Comparison of ENCODE assay signal across 14 cellular contexts in the genomic region with DNA sequence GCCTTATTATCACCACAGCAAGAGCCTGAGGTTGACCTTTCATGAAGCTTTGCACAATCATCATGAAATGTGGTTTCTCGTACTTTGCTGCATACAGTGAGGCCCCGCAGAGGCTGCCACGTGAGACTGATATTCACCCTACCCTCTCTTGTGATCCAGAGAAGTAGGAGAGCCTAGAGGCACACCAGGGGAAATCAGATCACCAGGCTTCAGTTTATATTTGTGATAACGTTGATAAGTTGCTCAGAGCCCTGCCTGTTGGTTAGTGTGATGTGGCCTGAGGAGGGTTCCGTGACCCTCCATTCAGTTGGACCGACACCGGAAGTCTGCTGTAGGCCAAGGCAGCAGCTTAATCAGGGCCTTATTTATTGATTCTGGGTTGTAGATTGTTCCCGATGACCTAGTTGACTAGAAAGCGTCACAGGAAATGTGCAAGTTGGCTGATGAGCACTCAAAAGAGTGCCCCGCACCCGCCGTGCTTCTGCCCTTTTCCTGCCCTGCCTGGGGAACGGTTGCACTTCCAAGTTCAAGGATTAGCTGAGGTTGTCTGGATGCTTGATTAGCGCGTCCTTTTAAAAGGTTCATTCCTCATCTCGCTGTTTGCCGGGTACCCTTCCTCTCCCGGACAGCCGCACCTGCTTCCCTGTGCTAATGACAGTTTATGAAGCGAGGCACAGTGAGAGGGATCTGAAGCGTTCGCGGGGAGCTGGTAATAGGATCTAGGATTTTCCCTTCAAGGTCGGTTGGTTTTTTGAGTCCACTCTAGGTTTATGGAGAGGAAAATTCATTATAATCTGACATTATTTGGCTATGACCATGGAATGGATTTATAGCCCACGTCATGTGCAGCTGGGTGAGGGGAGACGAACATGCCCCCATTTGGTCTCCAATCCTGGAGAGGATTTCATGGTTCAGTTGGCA.
DNase-seq lines count a peak whose midpoint lies in the region; ATAC-seq, FAIRE-seq and TF ChIP-seq lines count a peak whose summit lies in the region.
"Had no signal": no experiment of that assay in that cellular context is flagged by ENCODE, and none has a peak within 500 bp of the region (broad histone marks: within the 10 kb centered on the region; RNA-seq: fewer than 3 reads in every experiment).

No MANE protein-coding gene starts in this region.

- H3K27ac Mint-ChIP-seq in stimulated activated memory B cell treated with anti-CD40 and anti-IgM and Interleukin-4, amounts not matched to agents 10 μg/mL and 1 μg/mL and 100 μg/mL, for 72 hours, result no peak overlapping the region

- H3K9me3 ChIP-seq in endothelial cell of umbilical vein (replicated peaks; ENCODE audit: control insufficient read depth, insufficient read depth, low read length), result no peaks in the 10 kb centered on the region
- H3K9me3 ChIP-seq in pancreas, result no peaks in the 10 kb centered on the region
- H3K9me3 ChIP-seq: SJCRH30 had no signal

- H3K27ac ChIP-seq in endothelial cell of umbilical vein (ENCODE audit: insufficient read depth, low read depth, low read length), result peak overlapping the region; percentile 59
- H3K27ac ChIP-seq in pancreas, result no peak overlapping the region
- H3K27ac ChIP-seq: SJCRH30 had no signal

- POLR2A ChIA-PET in endothelial cell of umbilical vein (lab: Charles Lee), result no interaction called here

- no peaks in the 10 kb centered on the region for H4K20me1 ChIP-seq in endothelial cell of umbilical vein (replicated peaks; ENCODE audit: control insufficient read depth, extremely low read depth, insufficient read depth, low read length)

- H3K4me3 ChIP-seq in endothelial cell of umbilical vein (replicated peaks in 1 of 3; ENCODE audit: insufficient read depth in 1 of 3, low read depth in 1 of 3, low read length in 3 of 3) (no peak overlapping the region), pancreas (no peak overlapping the region)
- H3K4me3 ChIP-seq: SJCRH30, smooth muscle cell had no signal

- H3K79me2 ChIP-seq in endothelial cell of umbilical vein (ENCODE audit: control insufficient read depth, insufficient read depth, low read length), result peaks cover 9% of the 10 kb centered on the region

- intact Hi-C loops in endothelial cell of umbilical vein (cut with micrococcal nuclease) (no loop called here), pancreas (cut with DNase I) (no loop called here)

- DNase-seq in stimulated activated CD4-positive, alpha-beta T cell treated with anti-CD3 and anti-CD28 coated beads, Interleukin-1b, Interleukin-23, amount 100 ng/mL, for 48 hours, result peak; percentile 9
- no peak for DNase-seq in stimulated activated CD4-positive, alpha-beta T cell treated with anti-CD3 and anti-CD28 coated beads, Interleukin-15, amount 100 ng/mL, for 24 hours
- peak; percentile 96 for DNase-seq in NCI-H524 treated with DMSO at 0.1 percent for 48 hours (lab: John Stamatoyannopoulos, UW)
- DNase-seq in endothelial cell of umbilical vein (ENCODE audit: low read depth, low spot score), result peak; percentile 83
- DNase-seq in pancreas, result no peak
- DNase-seq: activated CD4-positive, alpha-beta T cell treated with anti-CD3 and anti-CD28 coated beads, Interleukin-2, amount 50 U/mL, for 48 hours; aorta; NCI-H1048 had no signal

- H3K36me3 ChIP-seq in endothelial cell of umbilical vein (ENCODE audit: control insufficient read depth in 2 of 2, extremely low read depth in 1 of 2, insufficient read depth in 2 of 2, low read length in 2 of 2) (no peaks in the 10 kb centered on the region), pancreas (no peaks in the 10 kb centered on the region)
- H3K36me3 ChIP-seq: SJCRH30 had no signal

- no peak for TF ChIP-seq POLR2A in endothelial cell of umbilical vein (IDR thresholded peaks at IDR 0.05; ENCODE audit: low read depth, low read length)

- H3K27me3 ChIP-seq in endothelial cell of umbilical vein (ENCODE audit: control insufficient read depth in 2 of 2, insufficient read depth in 2 of 2, low read length in 2 of 2), result no peaks in the 10 kb centered on the region
- H3K27me3 ChIP-seq in pancreas, result no peaks in the 10 kb centered on the region

- no peaks in the 10 kb centered on the region for H3K4me1 Mint-ChIP-seq in stimulated activated memory B cell treated with anti-CD40 and anti-IgM and Interleukin-4, amounts not matched to agents 10 μg/mL and 1 μg/mL and 100 μg/mL, for 72 hours

- no peak for ATAC-seq in HG02981 (IDR thresholded peaks at IDR 0.05; ENCODE audit: unreplicated experiment)
- ATAC-seq in pancreas, result no peak
- ATAC-seq in stimulated activated memory B cell treated with anti-CD40 and anti-IgM and Interleukin-4, amounts not matched to agents 10 μg/mL and 1 μg/mL and 100 μg/mL, for 72 hours, result no peak
- ATAC-seq in GM18861 (IDR thresholded peaks at IDR 0.05; ENCODE audit: unreplicated experiment), result no peak
- ATAC-seq: HCT116 had no signal

- no TSS peak for BruUV-seq in endothelial cell of umbilical vein (replicated peaks; lab: Mats Ljungman, UMichigan)

- H3K4me2 ChIP-seq in endothelial cell of umbilical vein (ENCODE audit: insufficient read depth, low read length), result peak overlapping the region; percentile 11
- H3K4me2 ChIP-seq: smooth muscle cell had no signal

- peaks cover 3% of the 10 kb centered on the region for H3K27me3 Mint-ChIP-seq in stimulated activated memory B cell treated with anti-CD40 and anti-IgM and Interleukin-4, amounts not matched to agents 10 μg/mL and 1 μg/mL and 100 μg/mL, for 72 hours

- CTCF ChIA-PET in endothelial cell of umbilical vein (lab: Charles Lee), result interaction anchor here (0.7 to 1.5 kb wide), 7 partner anchors 8 to 461 kb away, joined by 3 to 5 read pairs (median 3); no protein-coding TSS in a partner anchor

- no peaks in the 10 kb centered on the region for H3K36me3 Mint-ChIP-seq in stimulated activated memory B cell treated with anti-CD40 and anti-IgM and Interleukin-4, amounts not matched to agents 10 μg/mL and 1 μg/mL and 100 μg/mL, for 72 hours

- peak; percentile 87 for FAIRE-seq in endothelial cell of umbilical vein (lab: Jason Lieb, UNC)
- no peak for FAIRE-seq in pancreas (lab: Jason Lieb, UNC)

- peak overlapping the region; percentile 10 for H2AFZ ChIP-seq in endothelial cell of umbilical vein (ENCODE audit: low read depth, low read length)

- H3K4me3 Mint-ChIP-seq in stimulated activated memory B cell treated with anti-CD40 and anti-IgM and Interleukin-4, amounts not matched to agents 10 μg/mL and 1 μg/mL and 100 μg/mL, for 72 hours, result no peak overlapping the region

- H3K9me3 Mint-ChIP-seq in stimulated activated memory B cell treated with anti-CD40 and anti-IgM and Interleukin-4, amounts not matched to agents 10 μg/mL and 1 μg/mL and 100 μg/mL, for 72 hours, result no peaks in the 10 kb centered on the region

- TF ChIP-seq CTCF in endothelial cell of umbilical vein (IDR thresholded peaks at IDR 0.05; ENCODE audit: extremely low read depth in 1 of 2, insufficient read depth in 1 of 2, low read depth in 1 of 2, low read length in 2 of 2) (no peak), pancreas (IDR thresholded peaks at IDR 0.05) (no peak)

- H3K9me1 ChIP-seq in endothelial cell of umbilical vein (replicated peaks; ENCODE audit: control insufficient read depth, extremely low read depth, insufficient read depth, low read length), result no peaks in the 10 kb centered on the region

- 70 to 79% methylated on average over 26 of the region's 26 CpGs for WGBS in pancreas, 2 donors

- peak overlapping the region; percentile 7 for H3K9ac ChIP-seq in endothelial cell of umbilical vein (replicated peaks; ENCODE audit: extremely low read depth, insufficient read depth, low read length)

- dilution Hi-C loops in endothelial cell of umbilical vein (cut with MboI; ENCODE audit: extremely low pct_ligation_motif_present, low sequenced_read_pairs), result no loop called here

- H3K4me1 ChIP-seq in endothelial cell of umbilical vein (ENCODE audit: control insufficient read depth, extremely low read depth, insufficient read depth, low read length) (peaks cover 24% of the 10 kb centered on the region), pancreas (no peaks in the 10 kb centered on the region)
- H3K4me1 ChIP-seq: SJCRH30 had no signal

TF ChIP-seq in endothelial cell of umbilical vein, 7 proteins besides CTCF, POLR2A, EP300 and RAD21:
- TF ChIP-seq FOS (IDR thresholded peaks at IDR 0.05; ENCODE audit: borderline replicate concordance, insufficient read depth, low read length) (no peak), JUN (IDR thresholded peaks at IDR 0.05; ENCODE audit: borderline replicate concordance, insufficient read depth, insufficient read length, low read depth) (peak; percentile 17), POLR2AphosphoS5 (IDR thresholded peaks at IDR 0.05; ENCODE audit: insufficient read depth, low read depth, low read length) (peak; percentile 49), GATA2 (IDR thresholded peaks at IDR 0.05; ENCODE audit: insufficient read depth, insufficient read length, low read depth, low read length) (peak; percentile 77), EZH2 (IDR thresholded peaks at IDR 0.05; ENCODE audit: borderline replicate concordance, low read depth, low read length, severe bottlenecking) (no peak), MYC (IDR thresholded peaks at IDR 0.05; ENCODE audit: low read depth, low read length) (no peak)
- TF ChIP-seq, protein P1, sequence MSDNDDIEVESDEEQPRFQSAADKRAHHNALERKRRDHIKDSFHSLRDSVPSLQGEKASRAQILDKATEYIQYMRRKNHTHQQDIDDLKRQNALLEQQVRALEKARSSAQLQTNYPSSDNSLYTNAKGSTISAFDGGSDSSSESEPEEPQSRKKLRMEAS (IDR thresholded peaks at IDR 0.05; ENCODE audit: insufficient read depth, insufficient read length), result no peak

Comparison
In these comparisons a context has a peak if more than half of its experiments do, and no peak if none do; other contexts are left out.
1. DNase-seq: peak in stimulated activated CD4-positive, alpha-beta T cell treated with anti-CD3 and anti-CD28 coated beads, Interleukin-1b, Interleukin-23, amount 100 ng/mL, for 48 hours (single experiment), NCI-H524 treated with DMSO at 0.1 percent for 48 hours (single experiment) and endothelial cell of umbilical vein (single experiment); none in stimulated activated CD4-positive, alpha-beta T cell treated with anti-CD3 and anti-CD28 coated beads, Interleukin-15, amount 100 ng/mL, for 24 hours (single experiment) and pancreas (0 of 6).